In genomic region chr6:106293113-106293512, GRCh38 we compare ENCODE assay signal across 26 cellular contexts. TPM values are rescaled to one million over a fixed set of nuclear protein-coding genes. Genes with fewer than 3 reads are reported as not detected.
A peak's percentile ranks its signal among the peaks of the same experiment; 100 is the strongest.
DNase-seq lines count a peak whose midpoint lies in the region; ATAC-seq, FAIRE-seq and TF ChIP-seq lines count a peak whose summit lies in the region.
"Had no signal": no experiment of that assay in that cellular context is flagged by ENCODE, and none has a peak within 500 bp of the region (broad histone marks: within the 10 kb centered on the region; RNA-seq: fewer than 3 reads in every experiment).

No MANE protein-coding gene starts in this region.

- peak; percentile 61 for DNase-seq in mammary epithelial cell
- DNase-seq in breast epithelium (ENCODE audit: low spot score in 2 of 2) = no peak
- DNase-seq in bronchial epithelial cell (ENCODE audit: low read depth) = peak; percentile 30
- DNase-seq in keratinocyte (ENCODE audit: low read depth, low spot score) = no peak
- no peak for DNase-seq in sigmoid colon
- DNase-seq in left ventricle myocardium superior = no peak
- no peak for DNase-seq in activated CD4-positive, alpha-beta T cell treated with anti-CD3 and anti-CD28 coated beads for 36 hours
- DNase-seq: 8988T; ACHN; AML-193; BE2C; CD4-positive, alpha-beta T cell; CD8-positive, alpha-beta memory T cell; DMS 273 treated with DMSO at 0.1 percent for 48 hours; DMS79; EL; GF-D8; GM23248; H7; HCEC 1CT had no signal

- H3K36me3 ChIP-seq in mammary epithelial cell (ENCODE audit: insufficient read depth, low read length) (peaks cover 15% of the 10 kb centered on the region), breast epithelium (no peaks in the 10 kb centered on the region), bronchial epithelial cell (ENCODE audit: control insufficient read depth, insufficient read depth, low read length) (peaks cover 5% of the 10 kb centered on the region), keratinocyte (ENCODE audit: control insufficient read depth in 2 of 2, extremely low read depth in 1 of 2, insufficient read depth in 2 of 2, low read length in 2 of 2) (peaks cover 6 to 18% of the 10 kb centered on the region in 2 experiments), sigmoid colon (peaks cover 0 to 20% (median 3%) of the 10 kb centered on the region in 4 donors)

- WGBS in mammary epithelial cell (ENCODE audit: low coverage, missing lambda C conversion rate) = 77% methylated on average over 1 of the region's 1 CpG
- WGBS in sigmoid colon, 2 donors = 90 to 94% methylated on average over 1 of the region's 1 CpG

- TF ChIP-seq POLR2A in breast epithelium (IDR thresholded peaks at IDR 0.05) (no peak), sigmoid colon (IDR thresholded peaks at IDR 0.05) (no peak)

- no peaks in the 10 kb centered on the region for H4K20me1 ChIP-seq in mammary epithelial cell (ENCODE audit: insufficient read depth, low read length)
- no peaks in the 10 kb centered on the region for H4K20me1 ChIP-seq in keratinocyte (ENCODE audit: control insufficient read depth, extremely low read depth, insufficient read depth, low read length)

- H3K27ac Mint-ChIP-seq in activated CD4-positive, alpha-beta T cell treated with anti-CD3 and anti-CD28 coated beads for 36 hours = no peak overlapping the region
- H3K27ac Mint-ChIP-seq: CD14-positive monocyte; CD4-positive, alpha-beta T cell; CD8-positive, alpha-beta memory T cell had no signal

- H3K27me3 ChIP-seq in mammary epithelial cell (ENCODE audit: insufficient read depth, low read length) (no peaks in the 10 kb centered on the region), breast epithelium (no peaks in the 10 kb centered on the region), bronchial epithelial cell (ENCODE audit: control insufficient read depth, insufficient read depth, low read length) (no peaks in the 10 kb centered on the region), keratinocyte (ENCODE audit: control insufficient read depth, extremely low read depth, insufficient read depth, low read length) (no peaks in the 10 kb centered on the region), sigmoid colon (no peaks in the 10 kb centered on the region)
- H3K27me3 ChIP-seq: BE2C; BLaER1 treated with 17β-estradiol and CSF1 and Interleukin-3, amounts not matched to agents 10 nM and 100 nM had no signal

- H3K4me1 Mint-ChIP-seq in activated CD4-positive, alpha-beta T cell treated with anti-CD3 and anti-CD28 coated beads for 36 hours = peaks cover 10% of the 10 kb centered on the region
- H3K4me1 Mint-ChIP-seq: CD14-positive monocyte had no signal

- H3K9me1 ChIP-seq in keratinocyte (ENCODE audit: control insufficient read depth, extremely low read depth, insufficient read depth, low read length) = no peaks in the 10 kb centered on the region

- in situ Hi-C loops in mammary epithelial cell (cut with MboI; ENCODE audit: low sequenced_read_pairs in 2 of 2) = loop anchor here in 1 of 2 donors (25.0 kb wide), 2 partner anchors 556 to 806 kb away; no protein-coding TSS in a partner anchor

- H2AFZ ChIP-seq in mammary epithelial cell (ENCODE audit: low read depth, low read length) (no peak overlapping the region), keratinocyte (ENCODE audit: control insufficient read depth, low read length) (no peak overlapping the region)
- H2AFZ ChIP-seq: GM23248 had no signal

- H3K36me3 Mint-ChIP-seq in activated CD4-positive, alpha-beta T cell treated with anti-CD3 and anti-CD28 coated beads for 36 hours (ENCODE audit: low read depth) = peaks cover 20% of the 10 kb centered on the region

- FAIRE-seq in bronchial epithelial cell (lab: Jason Lieb, UNC) (no peak), keratinocyte (lab: Jason Lieb, UNC) (peak; percentile 87)
- FAIRE-seq: A549, D721Med, GM12891, H1 had no signal

- H3K4me2 ChIP-seq in mammary epithelial cell (ENCODE audit: insufficient read depth, low read depth, low read length) = peak overlapping the region; percentile 31
- peak overlapping the region; percentile 8 for H3K4me2 ChIP-seq in keratinocyte (ENCODE audit: control insufficient read depth, extremely low read depth, insufficient read depth, low read depth, low read length)
- H3K4me2 ChIP-seq: A549; BLaER1 treated with 17β-estradiol and CSF1 and Interleukin-3, amounts not matched to agents 10 nM and 100 nM had no signal

- CTCF ChIA-PET in mammary epithelial cell (lab: Charles Lee; ENCODE audit: low non-redundant PET) = no interaction called here
- CTCF ChIA-PET in activated CD4-positive, alpha-beta T cell treated with anti-CD3 and anti-CD28 coated beads for 36 hours (lab: Charles Lee) = interaction anchor here (0.6 to 1.6 kb wide), 3 partner anchors 9 to 880 kb away, joined by 3 read pairs; no protein-coding TSS in a partner anchor

- BruUV-seq in mammary epithelial cell (replicated peaks; lab: Mats Ljungman, UMichigan) = no TSS peak

- no peak for ATAC-seq in left ventricle myocardium superior
- ATAC-seq in activated CD4-positive, alpha-beta T cell treated with anti-CD3 and anti-CD28 coated beads for 36 hours = no peak
- ATAC-seq: A549 had no signal

- TF ChIP-seq EP300 in sigmoid colon (IDR thresholded peaks at IDR 0.05) = no peak

- peaks cover 68% of the 10 kb centered on the region for H3K79me2 ChIP-seq in mammary epithelial cell (ENCODE audit: insufficient read depth, low read length)
- peaks cover 58% of the 10 kb centered on the region for H3K79me2 ChIP-seq in keratinocyte (ENCODE audit: control insufficient read depth, insufficient read depth, low read length)

- no peak overlapping the region for H3K4me3 ChIP-seq in mammary epithelial cell (replicated peaks in 1 of 3; ENCODE audit: insufficient read depth in 1 of 3, low read depth in 2 of 3, low read length in 3 of 3)
- H3K4me3 ChIP-seq in breast epithelium = no peak overlapping the region
- H3K4me3 ChIP-seq in bronchial epithelial cell (ENCODE audit: low read depth, low read length) = no peak overlapping the region
- no peak overlapping the region for H3K4me3 ChIP-seq in keratinocyte (ENCODE audit: control insufficient read depth in 2 of 3, extremely low read depth in 1 of 3, insufficient read depth in 2 of 3, low read depth in 1 of 3, low read length in 3 of 3)
- no peak overlapping the region for H3K4me3 ChIP-seq in sigmoid colon
- H3K4me3 ChIP-seq: A549; BLaER1 treated with 17β-estradiol and CSF1 and Interleukin-3, amounts not matched to agents 10 nM and 100 nM; GM23248 had no signal

- POLR2A ChIA-PET in activated CD4-positive, alpha-beta T cell treated with anti-CD3 and anti-CD28 coated beads for 36 hours (lab: Charles Lee) = no interaction called here

- H3K4me3 Mint-ChIP-seq in activated CD4-positive, alpha-beta T cell treated with anti-CD3 and anti-CD28 coated beads for 36 hours = no peak overlapping the region
- H3K4me3 Mint-ChIP-seq: CD14-positive monocyte; CD4-positive, alpha-beta T cell; CD8-positive, alpha-beta memory T cell had no signal

- TF ChIP-seq CTCF in mammary epithelial cell (conservative IDR thresholded peaks at IDR 0.05 in 1 of 2, IDR thresholded peaks at IDR 0.05 in 1 of 2; ENCODE audit: extremely low read depth in 1 of 2, insufficient read depth in 1 of 2, low read depth in 1 of 2, low read length in 2 of 2) (no peak), breast epithelium (IDR thresholded peaks at IDR 0.05) (no peak), bronchial epithelial cell (IDR thresholded peaks at IDR 0.05; ENCODE audit: insufficient read depth, low read length, severe bottlenecking) (no peak), keratinocyte (optimal IDR thresholded peaks at IDR 0.05 in 1 of 3, IDR thresholded peaks at IDR 0.05 in 1 of 3, conservative IDR thresholded peaks at IDR 0.05 in 1 of 3; ENCODE audit: extremely low read depth in 1 of 3, insufficient read depth in 2 of 3, low read length in 3 of 3) (no peak), sigmoid colon (IDR thresholded peaks at IDR 0.05) (no peak)

- H3K4me1 ChIP-seq in mammary epithelial cell (ENCODE audit: insufficient read depth, low read length) (peaks cover 7% of the 10 kb centered on the region), breast epithelium (no peaks in the 10 kb centered on the region), keratinocyte (ENCODE audit: control insufficient read depth, extremely low read depth, insufficient read depth, low read length) (peaks cover 4% of the 10 kb centered on the region), sigmoid colon (no peaks in the 10 kb centered on the region)
- H3K4me1 ChIP-seq: BE2C; BLaER1 treated with 17β-estradiol and CSF1 and Interleukin-3, amounts not matched to agents 10 nM and 100 nM had no signal

- dilution Hi-C loops in mammary epithelial cell (cut with HindIII; ENCODE audit: low sequenced_read_pairs) (no loop called here), keratinocyte (cut with MboI; ENCODE audit: extremely low pct_ligation_motif_present, low sequenced_read_pairs) (no loop called here)

- intact Hi-C loops in mammary epithelial cell (cut with micrococcal nuclease) = no loop called here
- intact Hi-C loops in breast epithelium (cut with DNase I; ENCODE audit: low total_unique reads) = no loop called here
- intact Hi-C loops in sigmoid colon (cut with DNase I) = no loop called here
- intact Hi-C loops in left ventricle myocardium superior (cut with micrococcal nuclease) = no loop called here
- intact Hi-C loops in activated CD4-positive, alpha-beta T cell treated with anti-CD3 and anti-CD28 coated beads for 36 hours (cut with DNase I, micrococcal nuclease) = no loop called here

- no peaks in the 10 kb centered on the region for H3K9me3 Mint-ChIP-seq in activated CD4-positive, alpha-beta T cell treated with anti-CD3 and anti-CD28 coated beads for 36 hours (ENCODE audit: low read depth)
- H3K9me3 Mint-ChIP-seq: CD4-positive, alpha-beta T cell; CD8-positive, alpha-beta memory T cell had no signal

- H3K9me3 ChIP-seq in mammary epithelial cell (replicated peaks; ENCODE audit: insufficient read depth, low read length) = peaks cover 19% of the 10 kb centered on the region
- H3K9me3 ChIP-seq in breast epithelium = no peaks in the 10 kb centered on the region
- H3K9me3 ChIP-seq in keratinocyte (ENCODE audit: control insufficient read depth, low read depth, low read length) = no peaks in the 10 kb centered on the region
- no peaks in the 10 kb centered on the region for H3K9me3 ChIP-seq in sigmoid colon
- H3K9me3 ChIP-seq: BE2C had no signal

- H3K9ac ChIP-seq in mammary epithelial cell (ENCODE audit: insufficient read depth, low read length) (no peak overlapping the region), keratinocyte (ENCODE audit: control insufficient read depth, extremely low read depth, insufficient read depth, low read length) (no peak overlapping the region)
- H3K9ac ChIP-seq: BLaER1 treated with 17β-estradiol and CSF1 and Interleukin-3, amounts not matched to agents 10 nM and 100 nM; GM23248 had no signal

- H3K27me3 Mint-ChIP-seq in activated CD4-positive, alpha-beta T cell treated with anti-CD3 and anti-CD28 coated beads for 36 hours = no peaks in the 10 kb centered on the region
- H3K27me3 Mint-ChIP-seq: CD4-positive, alpha-beta T cell; CD8-positive, alpha-beta memory T cell had no signal

- H3K27ac ChIP-seq in mammary epithelial cell (ENCODE audit: insufficient read depth, low read depth, low read length) = peak overlapping the region; percentile 22
- no peak overlapping the region for H3K27ac ChIP-seq in breast epithelium
- peak overlapping the region; percentile 24 for H3K27ac ChIP-seq in keratinocyte (ENCODE audit: control insufficient read depth, insufficient read depth, low read length)
- no peak overlapping the region for H3K27ac ChIP-seq in sigmoid colon
- H3K27ac ChIP-seq: A549; BLaER1 treated with 17β-estradiol and CSF1 and Interleukin-3, amounts not matched to agents 10 nM and 100 nM; GM23248 had no signal

RNA-seq across cellular contexts. Expression of gene ATG5, which starts 32.4 kb away (rescaled TPM):
- 10 to 100 TPM; 34.5 to 46.0 TPM for total RNA-seq in mammary epithelial cell
- polyA plus RNA-seq in mammary epithelial cell = 22.6 TPM
- 52.8 TPM for polyA minus RNA-seq in mammary epithelial cell
- total RNA-seq in breast epithelium = 10 to 100 TPM; 35.8 to 51.1 (median 45.9) TPM
- total RNA-seq in bronchial epithelial cell = 56.6 and 76.0 TPM in 2 replicates
- polyA plus RNA-seq in keratinocyte = 29.1 to 60.0 TPM (median 32.8 TPM) in 3 replicates
- polyA plus RNA-seq in keratinocyte (2011; ENCODE audit: low read depth) = 151 TPM
- polyA plus RNA-seq in keratinocyte (2011; cell fraction: cytosol; rRNA removed) = 23.9 and 47.2 TPM in 2 replicates
- 18.6 and 25.7 TPM in 2 replicates for polyA plus RNA-seq in keratinocyte (2011; cell fraction: nucleus; rRNA removed)
- polyA plus RNA-seq in keratinocyte (2012; ENCODE audit: low replicate concordance) = 27.0 and 31.8 TPM in 2 replicates
- 5.3 to 41.9 TPM (median 20.7 TPM) in 3 replicates for polyA minus RNA-seq in keratinocyte
- 18.2 TPM for polyA minus RNA-seq in keratinocyte (2011; cell fraction: cytosol; rRNA and poly(A)+ RNA removed)
- 18.5 and 41.2 TPM in 2 replicates for polyA minus RNA-seq in keratinocyte (2011; cell fraction: nucleus; rRNA and poly(A)+ RNA removed)
- total RNA-seq in sigmoid colon = 10 to 100 TPM; 29.2 to 59.2 (median 47.3) TPM
- 10 to 100 TPM; 27.8 to 54.6 (median 48.6) TPM for polyA plus RNA-seq in sigmoid colon
- total RNA-seq in left ventricle myocardium superior = 16.6 TPM
- total RNA-seq in activated CD4-positive, alpha-beta T cell treated with anti-CD3 and anti-CD28 coated beads for 36 hours = 10 to 100 TPM; 27.2 to 31.6 TPM

Comparison
In these comparisons a context has a peak if more than half of its experiments do, and no peak if none do; other contexts are left out.
1. DNase-seq: peak in mammary epithelial cell (single experiment) and bronchial epithelial cell (single experiment); none in breast epithelium (0 of 2), keratinocyte (single experiment), sigmoid colon (single experiment), left ventricle myocardium superior (single experiment) and activated CD4-positive, alpha-beta T cell treated with anti-CD3 and anti-CD28 coated beads for 36 hours (single experiment).
2. H3K27ac ChIP-seq: peak in mammary epithelial cell (single experiment) and keratinocyte (single experiment); none in breast epithelium (0 of 2) and sigmoid colon (0 of 4).